ENCODE assay signal across 8 cellular contexts in the genomic region with DNA sequence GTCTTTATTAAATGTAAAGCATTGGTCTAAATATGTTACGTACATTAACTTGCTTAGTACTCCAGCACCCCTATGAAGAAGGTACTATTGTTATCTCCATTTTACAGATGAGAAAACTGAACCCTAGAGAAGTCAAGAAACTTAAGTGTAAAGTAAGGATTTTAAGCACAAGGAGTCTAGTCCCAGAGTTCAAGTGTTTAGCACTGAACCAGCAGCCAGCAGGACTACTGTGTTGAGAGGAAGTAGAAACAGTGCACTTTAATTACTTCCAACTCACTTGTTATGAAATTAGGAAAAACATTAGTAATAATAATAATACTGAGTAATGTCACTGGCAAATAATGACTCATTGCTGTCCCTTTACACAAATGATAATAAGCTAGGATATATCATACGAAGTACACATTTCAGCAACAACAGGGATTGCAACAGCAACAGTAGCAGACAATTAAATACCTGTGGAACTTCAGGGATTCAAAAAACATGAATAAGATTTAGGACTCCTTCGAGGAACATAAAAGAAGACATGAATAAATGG.
"Had no signal": no experiment of that assay in that cellular context is flagged by ENCODE, and none has a peak within 500 bp of the region (broad histone marks: within the 10 kb centered on the region; RNA-seq: fewer than 3 reads in every experiment).

No MANE protein-coding gene starts in this region.

- H3K36me3 Mint-ChIP-seq: IgD-negative memory B cell had no signal

- H3K9ac ChIP-seq: GM23248 had no signal

- H2AFZ ChIP-seq: GM23248 had no signal

- H3K4me3 ChIP-seq: GM23248, HAP-1 had no signal

- H3K4me3 Mint-ChIP-seq: HFFc6, IgD-negative memory B cell had no signal

- H3K9me3 ChIP-seq: HAP-1 had no signal

- H3K4me1 Mint-ChIP-seq: IgD-negative memory B cell had no signal

- DNase-seq: GM23248, GOT3, H7, HFFc6 had no signal

- H3K27ac Mint-ChIP-seq: HFFc6, IgD-negative memory B cell had no signal

- H3K27me3 Mint-ChIP-seq: IgD-negative memory B cell had no signal

- H3K27ac ChIP-seq: GM23248 had no signal

- H3K4me1 ChIP-seq: HAP-1 had no signal

- ATAC-seq: HCT116, HepG2 had no signal

- H3K36me3 ChIP-seq: HAP-1 had no signal
